In genomic region chr4:3307891-3308575, GRCh38 we compare ENCODE assay signal across 19 cellular contexts. TPM values are rescaled to one million over a fixed set of nuclear protein-coding genes. Genes with fewer than 3 reads are reported as not detected.
DNase-seq lines count a peak whose midpoint lies in the region; ATAC-seq and TF ChIP-seq lines count a peak whose summit lies in the region.
"Had no signal": no experiment of that assay in that cellular context is flagged by ENCODE, and none has a peak within 500 bp of the region (broad histone marks: within the 10 kb centered on the region; RNA-seq: fewer than 3 reads in every experiment).

No MANE protein-coding gene starts in this region.

- peak overlapping the region; percentile 96 for H3K4me2 ChIP-seq in BLaER1
- H3K4me2 ChIP-seq: KMS-11 had no signal

- H3K27ac ChIP-seq in BLaER1 = peak overlapping the region; percentile 99
- H3K27ac ChIP-seq in dorsolateral prefrontal cortex = peak overlapping the region in 1 of 59 donors; percentile 25
- H3K27ac ChIP-seq in ovary = no peak overlapping the region
- H3K27ac ChIP-seq: KMS-11, thyroid gland had no signal

- H3K36me3 ChIP-seq in BLaER1 (peaks cover 25% of the 10 kb centered on the region), ovary (no peaks in the 10 kb centered on the region)
- H3K36me3 ChIP-seq: thyroid gland had no signal

- H3K27me3 ChIP-seq in BLaER1 = no peaks in the 10 kb centered on the region
- H3K27me3 ChIP-seq in dorsolateral prefrontal cortex = no peaks in the 10 kb centered on the region
- H3K27me3 ChIP-seq in ovary = no peaks in the 10 kb centered on the region
- H3K27me3 ChIP-seq: thyroid gland had no signal

- H3K9ac ChIP-seq in BLaER1 = peak overlapping the region; percentile 90
- H3K9ac ChIP-seq: KMS-11 had no signal

- in situ Hi-C loops in G401 (cut with HindIII; ENCODE audit: low sequenced_read_pairs) = no loop called here

- intact Hi-C loops in dorsolateral prefrontal cortex (cut with DNase I) (no loop called here), ovary (cut with DNase I) (no loop called here)

- 92 to 93% (median 92%) methylated on average over 31 of the region's 31 CpGs for WGBS in ovary, 3 donors

- TF ChIP-seq EP300 in ovary (IDR thresholded peaks at IDR 0.05) = no peak

- no peak for TF ChIP-seq POLR2A in ovary (IDR thresholded peaks at IDR 0.05)

- H4K20me1 ChIP-seq in BLaER1 = peaks cover 39% of the 10 kb centered on the region

- peak overlapping the region; percentile 2; the same call in 1 of the 2 replicates for H3K4me3 ChIP-seq in BLaER1
- H3K4me3 ChIP-seq in dorsolateral prefrontal cortex = no peak overlapping the region
- H3K4me3 ChIP-seq in ovary = no peak overlapping the region
- H3K4me3 ChIP-seq: thyroid gland had no signal

- peaks cover 100% of the 10 kb centered on the region for H3K4me1 ChIP-seq in BLaER1
- peaks cover 18% of the 10 kb centered on the region for H3K4me1 ChIP-seq in ovary (ENCODE audit: insufficient read depth)
- H3K4me1 ChIP-seq: Caco-2 had no signal

- no peak for TF ChIP-seq CTCF in dorsolateral prefrontal cortex (IDR thresholded peaks at IDR 0.05 in 54 of 56, conservative IDR thresholded peaks at IDR 0.05 in 2 of 56; ENCODE audit: low read depth in 1 of 56, partially characterized antibody in 56 of 56)
- no peak for TF ChIP-seq CTCF in ovary (IDR thresholded peaks at IDR 0.05)

- ATAC-seq in HG03460 (IDR thresholded peaks at IDR 0.05; ENCODE audit: unreplicated experiment) (no peak), esophagus mucosa (no peak)
- ATAC-seq: activated CD8-positive, alpha-beta T cell treated with anti-CD3 and anti-CD28 coated beads for 36 hours; PC-3 had no signal

- DNase-seq in G401 (ENCODE audit: low spot score) (peak; percentile 63), dorsolateral prefrontal cortex (peak in 6 of 10 donors; percentile 9 to 41 (median 30)), ovary (peak in 4 of 5 donors; percentile 12 to 32 (median 16)), NCI-H1092 treated with DMSO at 0.1 percent for 48 hours (lab: John Stamatoyannopoulos, UW) (no peak)
- DNase-seq: activated B cell treated with CpG ODN at 0.5 μM for 24 hours; activated CD8-positive, alpha-beta T cell treated with anti-CD3 and anti-CD28 coated beads for 36 hours; Caco-2; cortex of kidney; EL; foreskin fibroblast; NCI-H1048; NCI-H82; PC-3; stimulated activated naive CD4-positive, alpha-beta T cell had no signal

- no peaks in the 10 kb centered on the region for H3K9me3 ChIP-seq in BLaER1
- no peaks in the 10 kb centered on the region for H3K9me3 ChIP-seq in ovary
- H3K9me3 ChIP-seq: Caco-2, thyroid gland had no signal

RNA-seq across cellular contexts. Expression of gene RGS12, which starts 15.2 kb away (rescaled TPM):
- 12.3 and 14.4 TPM in 2 replicates for total RNA-seq in G401 (2014; rRNA removed; shearing (Covaris generic))
- 100 to 1,000 TPM in 5 of 120 experiments, 10 to 100 TPM in 115; 37.5 to 114 (median 72.2) TPM for total RNA-seq in dorsolateral prefrontal cortex
- total RNA-seq in ovary = 10 to 100 TPM; 15.3 to 50.7 (median 42.1) TPM
- 10 to 100 TPM; 11.4 to 29.0 TPM for polyA plus RNA-seq in ovary
- 50.7 TPM for total RNA-seq in esophagus mucosa

RNA-seq across cellular contexts. Expression of gene MSANTD1, which starts 59.1 kb away (rescaled TPM):
- total RNA-seq in G401 (2014; rRNA removed; shearing (Covaris generic)) = 0.20 TPM in 1 of 2 replicates, not detected in the other
- 10 to 100 TPM in 16 of 120 experiments, 1 to 10 TPM in 104; 3.0 to 16.7 (median 6.9) TPM for total RNA-seq in dorsolateral prefrontal cortex
- 1 to 10 TPM in 3 of 7 donors, under 1 TPM in 4; 0.61 to 1.4 (median 0.98) TPM for total RNA-seq in ovary
- under 1 TPM; 0.15 to 0.24 TPM for polyA plus RNA-seq in ovary
- total RNA-seq in esophagus mucosa = 0.28 TPM
